In the genomic region with DNA sequence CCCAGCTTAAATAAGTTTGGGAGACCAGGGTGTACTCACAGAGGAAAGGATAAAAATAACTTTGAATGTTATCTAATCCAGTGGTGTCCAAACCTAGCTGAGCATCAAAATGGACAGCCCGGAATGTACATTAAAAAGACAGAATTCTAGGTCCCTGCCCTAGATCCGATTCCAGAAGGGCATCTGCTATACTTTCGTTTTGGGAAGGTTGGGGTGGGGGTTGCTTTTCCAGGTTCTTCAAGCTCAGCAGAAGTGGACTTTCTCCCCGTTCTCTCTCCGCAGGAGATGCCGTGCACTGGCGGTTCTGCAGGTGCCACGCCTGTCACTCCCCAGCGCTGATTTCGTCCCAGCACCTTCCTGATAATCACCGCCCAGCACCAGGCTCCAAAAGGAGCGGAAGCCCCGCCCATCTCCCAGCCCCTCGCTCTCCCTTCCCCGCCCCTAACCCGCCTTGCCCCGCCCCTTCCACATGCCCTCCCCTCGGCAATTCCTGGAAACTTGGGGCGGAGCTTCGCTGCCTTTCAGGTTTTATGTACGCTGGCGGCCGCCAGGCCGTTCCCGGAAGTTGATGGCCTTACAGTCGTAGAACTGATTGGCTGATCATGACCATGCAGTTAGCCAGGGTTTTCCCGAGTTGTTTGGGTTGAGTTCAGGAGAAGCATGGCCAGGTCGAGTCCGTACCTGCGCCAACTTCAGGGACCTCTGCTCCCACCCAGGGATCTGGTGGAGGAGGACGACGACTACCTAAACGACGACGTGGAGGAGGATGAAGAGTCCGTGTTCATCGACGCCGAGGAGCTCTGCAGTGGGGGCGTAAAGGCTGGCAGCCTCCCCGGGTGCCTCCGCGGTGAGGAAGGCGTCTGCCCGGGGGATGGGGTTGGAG, we compare ENCODE assay signal across 8 cellular contexts. TPM values are rescaled to one million over a fixed set of nuclear protein-coding genes. Genes with fewer than 3 reads are reported as not detected.
DNase-seq lines count a peak whose midpoint lies in the region; ATAC-seq and TF ChIP-seq lines count a peak whose summit lies in the region.

A gene (plus strand): TSS at position 550 of the 883 bp plus-strand sequence. CDS start 111 bp downstream, at position 661.

- H3K9ac ChIP-seq in rectal smooth muscle tissue (ENCODE audit: low read length), result peak within 1 kb of the TSS; percentile 54

- WGBS in hepatocyte (ENCODE audit: low lambda C conversion rate, missing lambda C conversion rate), result 3% methylated on average over 39 of the region's 45 CpGs
- 0% methylated on average over 45 of the region's 45 CpGs for WGBS in aorta, 2 donors

- H3K4me3 ChIP-seq in hepatocyte, result peak within 1 kb of the TSS; percentile 65
- H3K4me3 ChIP-seq in rectal smooth muscle tissue (ENCODE audit: low read length), result peak within 1 kb of the TSS; percentile 99
- peak within 1 kb of the TSS; percentile 80 to 95 for H3K4me3 ChIP-seq in aorta (ENCODE audit: low read length in 2 of 2)

- H3K9me2 ChIP-seq in hepatocyte (replicated peaks; ENCODE audit: insufficient read depth), result no peaks in the 10 kb centered on the region

- H3K4me2 ChIP-seq in hepatocyte, result peak within 1 kb of the TSS; percentile 79

- ATAC-seq in GM18517 (IDR thresholded peaks at IDR 0.05; ENCODE audit: unreplicated experiment) (peak; percentile 84), HG03039 (IDR thresholded peaks at IDR 0.05; ENCODE audit: unreplicated experiment) (peak; percentile 97), aorta (ENCODE audit: low FRiP score) (peak; percentile 100)

- H3K36me3 ChIP-seq in hepatocyte (replicated peaks; ENCODE audit: insufficient read depth, low read depth) (no peaks in the 10 kb centered on the region), rectal smooth muscle tissue (ENCODE audit: control insufficient read depth, insufficient read depth, low read length) (no peaks in the 10 kb centered on the region), aorta (ENCODE audit: control insufficient read depth in 1 of 2, insufficient read depth in 2 of 2, low read length in 1 of 2) (no peaks in the 10 kb centered on the region)

- intact Hi-C loops in aorta (cut with DNase I), result loop anchor here in 1 of 2 donors (5.0 kb wide), 1 partner anchor 130 kb away; no protein-coding TSS in a partner anchor

- H3K79me2 ChIP-seq in hepatocyte, result peaks cover 4% of the 10 kb centered on the region

- no peaks in the 10 kb centered on the region for H3K4me1 ChIP-seq in hepatocyte (ENCODE audit: insufficient read depth)
- H3K4me1 ChIP-seq in rectal smooth muscle tissue (ENCODE audit: control insufficient read depth, insufficient read depth, low read length), result no peaks in the 10 kb centered on the region
- peaks cover 2 to 4% of the 10 kb centered on the region in 2 donors for H3K4me1 ChIP-seq in aorta (ENCODE audit: control insufficient read depth in 1 of 2, insufficient read depth in 2 of 2, low read length in 2 of 2)

- H2AFZ ChIP-seq in hepatocyte, result peak within 1 kb of the TSS; percentile 81

- TF ChIP-seq CTCF in hepatocyte (IDR thresholded peaks at IDR 0.05; ENCODE audit: poor library complexity), result no peak

- DNase-seq in NCI-H2081 (lab: John Stamatoyannopoulos, UW) (peak; percentile 97), T-helper 9 cell (peak; percentile 98), astrocyte of the hippocampus (ENCODE audit: low read depth, low spot score) (peak; percentile 98), hepatocyte (ENCODE audit: low spot score) (peak; percentile 100), aorta (peak; percentile 99 to 100)

- peak within 1 kb of the TSS; percentile 84 for H3K27ac ChIP-seq in hepatocyte
- peak within 1 kb of the TSS; percentile 71 for H3K27ac ChIP-seq in rectal smooth muscle tissue (ENCODE audit: low read depth, low read length)
- peak within 1 kb of the TSS in 1 of 2 donors; percentile 9 for H3K27ac ChIP-seq in aorta (ENCODE audit: low read depth in 1 of 2, low read length in 2 of 2)

- H3K9me3 ChIP-seq in hepatocyte (ENCODE audit: low read depth) (no peaks in the 10 kb centered on the region), aorta (ENCODE audit: control insufficient read depth, low read length) (no peaks in the 10 kb centered on the region)

- no peaks in the 10 kb centered on the region for H3K27me3 ChIP-seq in hepatocyte
- no peaks in the 10 kb centered on the region for H3K27me3 ChIP-seq in rectal smooth muscle tissue (ENCODE audit: control insufficient read depth, insufficient read depth, low read length)
- no peaks in the 10 kb centered on the region for H3K27me3 ChIP-seq in aorta (ENCODE audit: control insufficient read depth in 1 of 2, insufficient read depth in 2 of 2, low read length in 1 of 2)

- H4K20me1 ChIP-seq in hepatocyte (ENCODE audit: insufficient read depth, poor library complexity, severe bottlenecking), result no peaks in the 10 kb centered on the region

RNA-seq across cellular contexts. Expression of the gene that starts here (rescaled TPM):
- total RNA-seq in hepatocyte, result 4.6 and 5.8 TPM in 2 replicates
- 1.5 and 2.3 TPM in 2 replicates for polyA plus RNA-seq in hepatocyte
- total RNA-seq in aorta, result 1 to 10 TPM; 2.5 to 9.9 TPM
- under 1 TPM; 0.13 to 0.67 TPM for polyA plus RNA-seq in aorta
